Comparison of ENCODE assay signal across 25 cellular contexts in genomic region chr10:65149878-65150277, GRCh38.
"Had no signal": no experiment of that assay in that cellular context is flagged by ENCODE, and none has a peak within 500 bp of the region (broad histone marks: within the 10 kb centered on the region; RNA-seq: fewer than 3 reads in every experiment).

No MANE protein-coding gene starts in this region.

- H3K36me3 ChIP-seq: neutrophil, pancreas, right lobe of liver, sigmoid colon, stomach, thoracic aorta, thyroid gland, tibial nerve, upper lobe of left lung, vagina had no signal

- H3K4me1 ChIP-seq: pancreas, psoas muscle, right lobe of liver, sigmoid colon, stomach, thyroid gland, tibial nerve, upper lobe of left lung, vagina had no signal

- H3K4me3 ChIP-seq: pancreas, psoas muscle, right lobe of liver, sigmoid colon, stomach, thoracic aorta, thyroid gland, tibial nerve, upper lobe of left lung, vagina had no signal

- H3K27me3 ChIP-seq: neutrophil, pancreas, right lobe of liver, sigmoid colon, stomach, thyroid gland, tibial nerve, upper lobe of left lung, vagina had no signal

- ATAC-seq: natural killer cell treated with Interleukin-12 subunit alpha and Interleukin-12 subunit beta and Interleukin-15 and Interleukin-18, amount 100 ng/mL, for 72 hours; pancreas; psoas muscle; right cardiac atrium; right lobe of liver; stimulated activated effector memory CD8-positive, alpha-beta T cell treated with anti-CD3 and anti-CD28 coated beads, Interleukin-12 subunit alpha, Interleukin-12 subunit beta, amount 100 ng/mL, for 72 hours; stimulated activated naive B cell treated with anti-CD40 and anti-IgM and Interleukin-4, amounts not matched to agents 10 μg/mL and 1 μg/mL and 100 μg/mL, for 72 hours had no signal

- DNase-seq: nephron progenitor cell; nucleus accumbens; pancreas; posterior cingulate gyrus; psoas muscle; right cardiac atrium; right lobe of liver; sigmoid colon; small intestine; stimulated activated CD4-positive, alpha-beta T cell treated with anti-CD3 and anti-CD28 coated beads, Interleukin-15, amount 100 ng/mL, for 24 hours; stimulated activated CD4-positive, alpha-beta T cell treated with anti-CD3 and anti-CD28 coated beads, Interleukin-2, amount 100 ng/mL, for 24 hours; stimulated activated CD4-positive, alpha-beta T cell treated with anti-CD3 and anti-CD28 coated beads, Interleukin-2, amount 100 ng/mL, for 48 hours; stimulated activated CD4-positive, alpha-beta T cell treated with anti-CD3 and anti-CD28 coated beads, Interleukin-4, amount 100 ng/mL, for 24 hours; stimulated activated naive B cell treated with anti-CD40 and anti-IgM and Interleukin-4, amounts not matched to agents 10 μg/mL and 1 μg/mL and 100 μg/mL, for 72 hours; stimulated activated naive CD4-positive, alpha-beta T cell treated with Interleukin-2 at 50 U/mL for 16 hours; stomach; thyroid gland; trophoblast cell; upper lobe of left lung had no signal

- H3K9me3 ChIP-seq: neutrophil, pancreas, psoas muscle, right lobe of liver, sigmoid colon, stomach, thoracic aorta, thyroid gland, tibial nerve, upper lobe of left lung, vagina had no signal

- H3K27ac ChIP-seq: neutrophil, pancreas, psoas muscle, right lobe of liver, sigmoid colon, stomach, thoracic aorta, thyroid gland, tibial nerve, upper lobe of left lung, vagina had no signal
